In genomic region chr5:81189875-81190467, GRCh38 we compare ENCODE assay signal across 21 cellular contexts. TPM values are rescaled to one million over a fixed set of nuclear protein-coding genes. Genes with fewer than 3 reads are reported as not detected.
DNase-seq lines count a peak whose midpoint lies in the region; ATAC-seq and TF ChIP-seq lines count a peak whose summit lies in the region.
"Had no signal": no experiment of that assay in that cellular context is flagged by ENCODE, and none has a peak within 500 bp of the region (broad histone marks: within the 10 kb centered on the region; RNA-seq: fewer than 3 reads in every experiment).

No MANE protein-coding gene starts in this region.

- H3K9me3 Mint-ChIP-seq in stimulated activated naive CD8-positive, alpha-beta T cell treated with anti-CD3 and anti-CD28 coated beads, Interleukin-15, Interleukin-2, amounts not matched to agents 100 ng/mL and 50 ng/mL, for 24 hours: no peaks in the 10 kb centered on the region
- H3K9me3 Mint-ChIP-seq in stimulated activated naive CD8-positive, alpha-beta T cell treated with anti-CD3 and anti-CD28 coated beads, Interleukin-15, amount 100 ng/mL, for 72 hours: no peaks in the 10 kb centered on the region
- H3K9me3 Mint-ChIP-seq in endothelial cell (ENCODE audit: unreplicated experiment): no peaks in the 10 kb centered on the region
- no peaks in the 10 kb centered on the region for H3K9me3 Mint-ChIP-seq in stimulated activated effector memory CD8-positive, alpha-beta T cell treated with anti-CD3 and anti-CD28 coated beads, Interleukin-12 subunit alpha, Interleukin-12 subunit beta, amount 100 ng/mL, for 72 hours
- H3K9me3 Mint-ChIP-seq: CD4-positive, alpha-beta memory T cell; IgD-negative memory B cell had no signal

- peak overlapping the region; percentile 61 for H3K27ac Mint-ChIP-seq in stimulated activated naive CD8-positive, alpha-beta T cell treated with anti-CD3 and anti-CD28 coated beads, Interleukin-15, Interleukin-2, amounts not matched to agents 100 ng/mL and 50 ng/mL, for 24 hours
- H3K27ac Mint-ChIP-seq in stimulated activated naive CD8-positive, alpha-beta T cell treated with anti-CD3 and anti-CD28 coated beads, Interleukin-15, amount 100 ng/mL, for 72 hours: peak overlapping the region in 1 of 2 donors; percentile 34
- H3K27ac Mint-ChIP-seq in endothelial cell (ENCODE audit: unreplicated experiment): peak overlapping the region; percentile 10
- H3K27ac Mint-ChIP-seq in stimulated activated effector memory CD8-positive, alpha-beta T cell treated with anti-CD3 and anti-CD28 coated beads, Interleukin-12 subunit alpha, Interleukin-12 subunit beta, amount 100 ng/mL, for 72 hours: peak overlapping the region; percentile 81
- H3K27ac Mint-ChIP-seq: IgD-negative memory B cell had no signal

- H3K4me1 Mint-ChIP-seq in stimulated activated naive CD8-positive, alpha-beta T cell treated with anti-CD3 and anti-CD28 coated beads, Interleukin-15, Interleukin-2, amounts not matched to agents 100 ng/mL and 50 ng/mL, for 24 hours (ENCODE audit: low read depth): peaks cover 5% of the 10 kb centered on the region
- peaks cover 31% of the 10 kb centered on the region for H3K4me1 Mint-ChIP-seq in stimulated activated naive CD8-positive, alpha-beta T cell treated with anti-CD3 and anti-CD28 coated beads, Interleukin-15, amount 100 ng/mL, for 72 hours
- H3K4me1 Mint-ChIP-seq in endothelial cell (ENCODE audit: unreplicated experiment): peaks cover 6% of the 10 kb centered on the region
- H3K4me1 Mint-ChIP-seq in stimulated activated effector memory CD8-positive, alpha-beta T cell treated with anti-CD3 and anti-CD28 coated beads, Interleukin-12 subunit alpha, Interleukin-12 subunit beta, amount 100 ng/mL, for 72 hours: peaks cover 24% of the 10 kb centered on the region

- H3K4me3 Mint-ChIP-seq in stimulated activated naive CD8-positive, alpha-beta T cell treated with anti-CD3 and anti-CD28 coated beads, Interleukin-15, Interleukin-2, amounts not matched to agents 100 ng/mL and 50 ng/mL, for 24 hours: no peak overlapping the region
- no peak overlapping the region for H3K4me3 Mint-ChIP-seq in stimulated activated naive CD8-positive, alpha-beta T cell treated with anti-CD3 and anti-CD28 coated beads, Interleukin-15, amount 100 ng/mL, for 72 hours
- H3K4me3 Mint-ChIP-seq in endothelial cell (ENCODE audit: unreplicated experiment): no peak overlapping the region
- H3K4me3 Mint-ChIP-seq in stimulated activated effector memory CD8-positive, alpha-beta T cell treated with anti-CD3 and anti-CD28 coated beads, Interleukin-12 subunit alpha, Interleukin-12 subunit beta, amount 100 ng/mL, for 72 hours: no peak overlapping the region
- H3K4me3 Mint-ChIP-seq: CD4-positive, alpha-beta memory T cell had no signal

- no peak for DNase-seq in stimulated activated naive CD8-positive, alpha-beta T cell treated with anti-CD3 and anti-CD28 coated beads, Interleukin-15, amount 100 ng/mL, for 72 hours
- no peak for DNase-seq in endothelial cell (ENCODE audit: low spot score)
- peak; percentile 30 for DNase-seq in left kidney (ENCODE audit: low read depth, low spot score)
- no peak for DNase-seq in stimulated activated effector memory CD8-positive, alpha-beta T cell treated with anti-CD3 and anti-CD28 coated beads, Interleukin-12 subunit alpha, Interleukin-12 subunit beta, amount 100 ng/mL, for 72 hours (ENCODE audit: low spot score in 2 of 2)
- no peak for DNase-seq in DMS79 treated with DMSO at 0.1 percent for 48 hours (lab: John Stamatoyannopoulos, UW)
- DNase-seq: Calu3; CD4-positive, alpha-beta memory T cell; GOT3; NCI-H1105; NCI-H2081 treated with DMSO at 0.1 percent for 48 hours; NCI-H510A; NCI-H748 treated with DMSO at 0.1 percent for 48 hours; SIG-M5 had no signal

- H3K27me3 Mint-ChIP-seq in stimulated activated naive CD8-positive, alpha-beta T cell treated with anti-CD3 and anti-CD28 coated beads, Interleukin-15, Interleukin-2, amounts not matched to agents 100 ng/mL and 50 ng/mL, for 24 hours: no peaks in the 10 kb centered on the region
- no peaks in the 10 kb centered on the region for H3K27me3 Mint-ChIP-seq in stimulated activated naive CD8-positive, alpha-beta T cell treated with anti-CD3 and anti-CD28 coated beads, Interleukin-15, amount 100 ng/mL, for 72 hours
- H3K27me3 Mint-ChIP-seq in endothelial cell (ENCODE audit: unreplicated experiment): no peaks in the 10 kb centered on the region
- H3K27me3 Mint-ChIP-seq: CD4-positive, alpha-beta memory T cell had no signal

- ATAC-seq in stimulated activated naive CD8-positive, alpha-beta T cell treated with anti-CD3 and anti-CD28 coated beads, Interleukin-15, amount 100 ng/mL, for 72 hours: no peak
- ATAC-seq in stimulated activated effector memory CD8-positive, alpha-beta T cell treated with anti-CD3 and anti-CD28 coated beads, Interleukin-12 subunit alpha, Interleukin-12 subunit beta, amount 100 ng/mL, for 72 hours: no peak
- ATAC-seq in GM19397 (IDR thresholded peaks at IDR 0.05; ENCODE audit: unreplicated experiment) (no peak), HG03571 (IDR thresholded peaks at IDR 0.05; ENCODE audit: unreplicated experiment) (no peak)
- ATAC-seq: HCT116 had no signal

- H3K36me3 Mint-ChIP-seq in stimulated activated naive CD8-positive, alpha-beta T cell treated with anti-CD3 and anti-CD28 coated beads, Interleukin-15, Interleukin-2, amounts not matched to agents 100 ng/mL and 50 ng/mL, for 24 hours (ENCODE audit: low read depth): no peaks in the 10 kb centered on the region
- H3K36me3 Mint-ChIP-seq in endothelial cell (ENCODE audit: low read depth, unreplicated experiment): no peaks in the 10 kb centered on the region
- no peaks in the 10 kb centered on the region for H3K36me3 Mint-ChIP-seq in stimulated activated effector memory CD8-positive, alpha-beta T cell treated with anti-CD3 and anti-CD28 coated beads, Interleukin-12 subunit alpha, Interleukin-12 subunit beta, amount 100 ng/mL, for 72 hours

- no peak for TF ChIP-seq CTCF in endothelial cell (IDR thresholded peaks at IDR 0.05; ENCODE audit: unreplicated experiment)

RNA-seq across cellular contexts. Expression of gene CKMT2, which starts 43.2 kb away (rescaled TPM):
- 0.18 TPM for total RNA-seq in endothelial cell (ENCODE audit: unreplicated experiment)
- total RNA-seq: A673; Calu3; CD4-positive, alpha-beta memory T cell; LHCN-M2; RPMI7951 had no signal
